Comparison of ENCODE assay signal across 25 cellular contexts in genomic region chr12:74641262-74641661, GRCh38.
"Had no signal": no experiment of that assay in that cellular context is flagged by ENCODE, and none has a peak within 500 bp of the region (broad histone marks: within the 10 kb centered on the region; RNA-seq: fewer than 3 reads in every experiment).

No MANE protein-coding gene starts in this region.

- H3K27me3 ChIP-seq: esophagus squamous epithelium, gastrocnemius medialis, heart right ventricle, left lung had no signal

- ATAC-seq: effector memory CD8-positive, alpha-beta T cell; esophagus mucosa; gastrocnemius medialis; heart right ventricle; left lung; left ventricle myocardium superior; lower lobe of right lung; mucosa of descending colon; naive thymus-derived CD8-positive, alpha-beta T cell had no signal

- H3K27ac ChIP-seq: coronary artery, epithelial cell of prostate, esophagus squamous epithelium, gastrocnemius medialis, heart right ventricle, left lung, lower lobe of right lung had no signal

- H3K4me1 ChIP-seq: esophagus squamous epithelium, gastrocnemius medialis, heart right ventricle, left lung, lower lobe of right lung had no signal

- H3K9me3 ChIP-seq: esophagus squamous epithelium, gastrocnemius medialis, heart right ventricle, left lung, lower lobe of right lung, mucosa of descending colon had no signal

- FAIRE-seq: colon, endometrium, kidney had no signal

- H3K4me3 ChIP-seq: coronary artery, esophagus squamous epithelium, gastrocnemius medialis, heart right ventricle, left lung, lower lobe of right lung, mucosa of descending colon had no signal

- H3K36me3 ChIP-seq: esophagus squamous epithelium, gastrocnemius medialis, heart right ventricle, left lung, lower lobe of right lung had no signal

- DNase-seq: effector CD8-positive, alpha-beta T cell; effector memory CD8-positive, alpha-beta T cell; erythroblast; esophagus squamous epithelium; foreskin fibroblast; foreskin melanocyte; gastrocnemius medialis; glutamatergic neuron; head of caudate nucleus; heart right ventricle; hippocampal formation; kidney glomerular epithelial cell; left lung; left ventricle myocardium superior; lower lobe of right lung; mesenchymal stem cell; naive B cell; naive thymus-derived CD8-positive, alpha-beta T cell had no signal
